15 cellular contexts compared by ENCODE assay signal in genomic region chr2:134333646-134334189, GRCh38.
A peak's percentile ranks its signal among the peaks of the same experiment; 100 is the strongest.
DNase-seq lines count a peak whose midpoint lies in the region; ATAC-seq and TF ChIP-seq lines count a peak whose summit lies in the region.
"Had no signal": no experiment of that assay in that cellular context is flagged by ENCODE, and none has a peak within 500 bp of the region (broad histone marks: within the 10 kb centered on the region; RNA-seq: fewer than 3 reads in every experiment).

No MANE protein-coding gene starts in this region.

- no peaks in the 10 kb centered on the region for H3K27me3 Mint-ChIP-seq in mesothelial cell of epicardium (ENCODE audit: low read depth)
- no peaks in the 10 kb centered on the region for H3K27me3 Mint-ChIP-seq in activated CD4-positive, alpha-beta memory T cell treated with anti-CD3 and anti-CD28 coated beads, Interleukin-2, amount 10 ng/mL, durations not matched to agents 7 days and 5 days

- no peak for ATAC-seq in GM18520 (IDR thresholded peaks at IDR 0.05; ENCODE audit: unreplicated experiment)

- no peak for TF ChIP-seq CTCF in mesothelial cell of epicardium (IDR thresholded peaks at IDR 0.05; ENCODE audit: unreplicated experiment)

- DNase-seq in COR-L47 (lab: John Stamatoyannopoulos, UW) (peak; percentile 88), NCI-H82 treated with DMSO at 0.1 percent for 48 hours (lab: John Stamatoyannopoulos, UW; ENCODE audit: unreplicated experiment) (peak; percentile 91), epidermal melanocyte (ENCODE audit: insufficient read length, low spot score) (peak; percentile 41), mesothelial cell of epicardium (ENCODE audit: low spot score in 2 of 2, unreplicated experiment in 2 of 2) (no peak), T-helper 2 cell (no peak), SIG-M5 treated with dmso at 0.1 percent for 504 hours (lab: John Stamatoyannopoulos, UW; ENCODE audit: unreplicated experiment) (no peak)
- DNase-seq in activated CD4-positive, alpha-beta memory T cell treated with anti-CD3 and anti-CD28 coated beads, Interleukin-2, amount 10 ng/mL, durations not matched to agents 7 days and 5 days: no peak
- DNase-seq: activated CD4-positive, alpha-beta T cell treated with anti-CD3 and anti-CD28 coated beads for 4 hours; activated gamma-delta T cell treated with Interleukin-2 at 50 U/mL for 16 hours; Caco-2; kidney glomerular epithelial cell; NCI-H1694; stimulated activated CD4-positive, alpha-beta T cell treated with anti-CD3 and anti-CD28 coated beads, Interleukin-4, amount 100 ng/mL, for 1 hour; T1000 had no signal

- POLR2A ChIA-PET in activated CD4-positive, alpha-beta memory T cell treated with anti-CD3 and anti-CD28 coated beads, Interleukin-2, amount 10 ng/mL, durations not matched to agents 7 days and 5 days (lab: Charles Lee): no interaction called here

- peaks cover 10% of the 10 kb centered on the region for H3K4me1 Mint-ChIP-seq in mesothelial cell of epicardium
- H3K4me1 Mint-ChIP-seq in activated CD4-positive, alpha-beta memory T cell treated with anti-CD3 and anti-CD28 coated beads, Interleukin-2, amount 10 ng/mL, durations not matched to agents 7 days and 5 days: no peaks in the 10 kb centered on the region

- peaks cover 9% of the 10 kb centered on the region for H3K9me3 Mint-ChIP-seq in mesothelial cell of epicardium
- peaks cover 9% of the 10 kb centered on the region for H3K9me3 Mint-ChIP-seq in activated CD4-positive, alpha-beta memory T cell treated with anti-CD3 and anti-CD28 coated beads, Interleukin-2, amount 10 ng/mL, durations not matched to agents 7 days and 5 days

- peak overlapping the region; percentile 5 for H3K27ac Mint-ChIP-seq in mesothelial cell of epicardium
- H3K27ac Mint-ChIP-seq in activated CD4-positive, alpha-beta memory T cell treated with anti-CD3 and anti-CD28 coated beads, Interleukin-2, amount 10 ng/mL, durations not matched to agents 7 days and 5 days: no peak overlapping the region

- H3K36me3 Mint-ChIP-seq in mesothelial cell of epicardium: peaks cover 8% of the 10 kb centered on the region
- H3K36me3 Mint-ChIP-seq in activated CD4-positive, alpha-beta memory T cell treated with anti-CD3 and anti-CD28 coated beads, Interleukin-2, amount 10 ng/mL, durations not matched to agents 7 days and 5 days (ENCODE audit: low read depth): peaks cover 19% of the 10 kb centered on the region

- CTCF ChIA-PET in activated CD4-positive, alpha-beta memory T cell treated with anti-CD3 and anti-CD28 coated beads, Interleukin-2, amount 10 ng/mL, durations not matched to agents 7 days and 5 days (lab: Charles Lee): no interaction called here

- H3K4me3 Mint-ChIP-seq in mesothelial cell of epicardium: no peak overlapping the region
- no peak overlapping the region for H3K4me3 Mint-ChIP-seq in activated CD4-positive, alpha-beta memory T cell treated with anti-CD3 and anti-CD28 coated beads, Interleukin-2, amount 10 ng/mL, durations not matched to agents 7 days and 5 days

Comparison
In these comparisons a context has a peak if more than half of its experiments do, and no peak if none do; other contexts are left out.
1. DNase-seq: peak in COR-L47 (single experiment), NCI-H82 treated with DMSO at 0.1 percent for 48 hours (single experiment) and epidermal melanocyte (single experiment); none in mesothelial cell of epicardium (0 of 2), T-helper 2 cell (0 of 5), SIG-M5 treated with dmso at 0.1 percent for 504 hours (single experiment) and activated CD4-positive, alpha-beta memory T cell treated with anti-CD3 and anti-CD28 coated beads, Interleukin-2, amount 10 ng/mL, durations not matched to agents 7 days and 5 days (single experiment).